In the genomic region with DNA sequence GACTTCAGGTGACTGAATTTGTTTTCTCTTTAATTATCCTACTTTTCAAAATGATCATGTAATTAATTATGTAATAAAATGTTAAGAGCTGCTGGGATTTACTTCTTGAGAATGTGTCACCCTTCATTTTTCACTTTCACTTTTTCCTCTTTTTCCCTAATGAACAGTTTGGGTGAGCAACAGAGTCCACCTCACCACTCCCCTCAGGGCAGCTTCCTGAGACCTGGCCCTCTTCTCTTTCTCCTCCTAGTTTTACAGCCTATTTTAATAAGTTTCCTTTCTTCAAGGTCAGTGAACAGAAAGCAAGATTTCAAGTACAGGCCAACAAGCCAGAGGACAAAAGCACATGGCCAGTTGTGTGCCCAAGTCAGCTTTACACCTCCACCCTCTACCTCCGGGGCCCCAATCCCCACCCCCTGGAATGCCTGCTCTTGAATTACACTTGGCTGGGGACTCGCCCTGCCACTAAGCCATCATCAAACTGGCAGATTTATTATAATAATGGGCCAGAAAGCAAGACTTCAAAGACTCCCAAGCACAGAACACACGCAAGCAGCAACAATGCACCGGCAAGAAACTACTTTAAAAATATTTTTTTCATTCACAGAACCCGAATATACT, we compare ENCODE assay signal across 8 cellular contexts.
DNase-seq lines count a peak whose midpoint lies in the region; ATAC-seq and TF ChIP-seq lines count a peak whose summit lies in the region.
"Not testable (repeated sequence)": the region's sequence is repeated elsewhere in the genome, so short reads cannot be mapped to it uniquely, and the experiment has no call there.

No MANE protein-coding gene starts in this region.

- not testable (repeated sequence) for H3K27me3 ChIP-seq in GM23338 (ENCODE audit: insufficient read depth); PC-3 (ENCODE audit: low read length); body of pancreas; foreskin keratinocyte; neutrophil; gastrocnemius medialis

- BruUV-seq in PC-3 (replicated peaks; lab: Mats Ljungman, UMichigan) = not testable (repeated sequence)

- in situ Hi-C loops in gastrocnemius medialis (cut with MboI; ENCODE audit: low sequenced_read_pairs in 4 of 4) = not testable (repeated sequence)

- DNase-seq in GM23338 (ENCODE audit: low spot score); PC-3; foreskin keratinocyte; left colon; mesothelial cell of epicardium (ENCODE audit: low spot score in 2 of 2, unreplicated experiment in 2 of 2); gastrocnemius medialis: not testable (repeated sequence)
- peak in 2 of 4 donors; percentile 19 to 47 for DNase-seq in body of pancreas

- 37 to 38% methylated on average over 3 to 4 of the region's 5 CpGs for WGBS in body of pancreas, 2 donors

- TF ChIP-seq CTCF in GM23338 (conservative IDR thresholded peaks at IDR 0.05; ENCODE audit: low read depth in 2 of 2); PC-3 (conservative IDR thresholded peaks at IDR 0.05; ENCODE audit: low read depth, low read length); body of pancreas (IDR thresholded peaks at IDR 0.05); foreskin keratinocyte (conservative IDR thresholded peaks at IDR 0.05); mesothelial cell of epicardium (IDR thresholded peaks at IDR 0.05; ENCODE audit: unreplicated experiment); neutrophil (IDR thresholded peaks at IDR 0.05); gastrocnemius medialis (IDR thresholded peaks at IDR 0.05 in 4 of 5, conservative IDR thresholded peaks at IDR 0.05 in 1 of 5): not testable (repeated sequence)

- CTCF ChIA-PET in PC-3 (lab: Charles Lee) = not testable (repeated sequence)

- not testable (repeated sequence) for H3K36me3 Mint-ChIP-seq in GM23338 (ENCODE audit: low read depth); mesothelial cell of epicardium

- H3F3A ChIP-seq in GM23338 (replicated peaks; ENCODE audit: low read depth); PC-3 (ENCODE audit: low read length, unreplicated experiment): not testable (repeated sequence)

- intact Hi-C loops in PC-3 (cut with micrococcal nuclease); body of pancreas (cut with DNase I); left colon (cut with DNase I, micrococcal nuclease); gastrocnemius medialis (cut with DNase I; ENCODE audit: low total_unique reads): not testable (repeated sequence)

- H4K20me1 ChIP-seq in GM23338 (replicated peaks; ENCODE audit: insufficient read depth); PC-3 (ENCODE audit: low read length): not testable (repeated sequence)

- H3K9ac ChIP-seq in PC-3 (ENCODE audit: low read length) = not testable (repeated sequence)

- H3K27me3 Mint-ChIP-seq in GM23338 (ENCODE audit: insufficient read depth, low read depth, poor library complexity) = not testable (repeated sequence)
- peaks cover 14% of the 10 kb centered on the region for H3K27me3 Mint-ChIP-seq in mesothelial cell of epicardium (ENCODE audit: low read depth)

- H3K4me2 ChIP-seq in GM23338; PC-3 (ENCODE audit: low read length): not testable (repeated sequence)

- not testable (repeated sequence) for H2AFZ ChIP-seq in GM23338; PC-3 (ENCODE audit: low read length)

- H3K9me3 Mint-ChIP-seq in GM23338, mesothelial cell of epicardium: not testable (repeated sequence)

- not testable (repeated sequence) for H3K4me1 ChIP-seq in GM23338 (ENCODE audit: insufficient read depth); PC-3 (ENCODE audit: insufficient read depth, low read length); foreskin keratinocyte; gastrocnemius medialis
- H3K4me1 ChIP-seq in body of pancreas (peaks cover 11% of the 10 kb centered on the region), neutrophil (ENCODE audit: control insufficient read depth in 1 of 2, insufficient read depth in 1 of 2, low read depth in 1 of 2, low read length in 1 of 2) (peaks cover 36 to 42% of the 10 kb centered on the region in 2 experiments)

- H3K27ac Mint-ChIP-seq in GM23338 = not testable (repeated sequence)
- H3K27ac Mint-ChIP-seq in mesothelial cell of epicardium = peak overlapping the region; percentile 62

- not testable (repeated sequence) for H3K27ac ChIP-seq in GM23338 (ENCODE audit: low read depth); PC-3 (ENCODE audit: low read length); gastrocnemius medialis
- H3K27ac ChIP-seq in body of pancreas (peak overlapping the region in 3 of 4 donors; percentile 6 to 44 (median 14)), foreskin keratinocyte (peak overlapping the region; percentile 45), neutrophil (peak overlapping the region; percentile 70)

- POLR2A ChIA-PET in PC-3 (lab: Charles Lee; ENCODE audit: unreplicated experiment) = not testable (repeated sequence)

- H3K79me2 ChIP-seq in GM23338 (replicated peaks; ENCODE audit: insufficient read depth); PC-3 (ENCODE audit: low read length): not testable (repeated sequence)

- H3K9me3 ChIP-seq in PC-3 (ENCODE audit: low read length); body of pancreas; neutrophil; gastrocnemius medialis: not testable (repeated sequence)

- not testable (repeated sequence) for TF ChIP-seq POLR2A in body of pancreas (IDR thresholded peaks at IDR 0.05); gastrocnemius medialis (IDR thresholded peaks at IDR 0.05)

- H3K4me1 Mint-ChIP-seq in GM23338 = not testable (repeated sequence)
- peaks cover 15% of the 10 kb centered on the region for H3K4me1 Mint-ChIP-seq in mesothelial cell of epicardium

- H3K4me3 Mint-ChIP-seq in GM23338, mesothelial cell of epicardium: not testable (repeated sequence)

- not testable (repeated sequence) for H3K9me2 ChIP-seq in GM23338 (ENCODE audit: insufficient read depth); PC-3 (replicated peaks; ENCODE audit: low read length)

- H3K36me3 ChIP-seq in GM23338 (ENCODE audit: insufficient read depth); PC-3 (ENCODE audit: low read depth, low read length); body of pancreas (replicated peaks in 1 of 2; ENCODE audit: insufficient read depth in 1 of 2, low read depth in 2 of 2); neutrophil; gastrocnemius medialis: not testable (repeated sequence)

- ATAC-seq in GM23338 (peak; percentile 61; the same call in 2 of the 3 replicates), PC-3 (peak; percentile 79), body of pancreas (peak; percentile 91), foreskin keratinocyte (peak; percentile 16), left colon (peak; percentile 90), gastrocnemius medialis (peak; percentile 58 to 60)

- not testable (repeated sequence) for H3K4me3 ChIP-seq in GM23338; PC-3 (ENCODE audit: low read length); body of pancreas; neutrophil (ENCODE audit: low read depth in 1 of 2, low read length in 1 of 2); gastrocnemius medialis

Comparison
In these comparisons a context has a peak if more than half of its experiments do, and no peak if none do; other contexts are left out.
1. ATAC-seq: peak in every context shown above with its lines; median percentile 91 in body of pancreas; 90 in left colon; 79 in PC-3; 61 in GM23338; 59 in gastrocnemius medialis; 16 in foreskin keratinocyte.